In the genomic region with DNA sequence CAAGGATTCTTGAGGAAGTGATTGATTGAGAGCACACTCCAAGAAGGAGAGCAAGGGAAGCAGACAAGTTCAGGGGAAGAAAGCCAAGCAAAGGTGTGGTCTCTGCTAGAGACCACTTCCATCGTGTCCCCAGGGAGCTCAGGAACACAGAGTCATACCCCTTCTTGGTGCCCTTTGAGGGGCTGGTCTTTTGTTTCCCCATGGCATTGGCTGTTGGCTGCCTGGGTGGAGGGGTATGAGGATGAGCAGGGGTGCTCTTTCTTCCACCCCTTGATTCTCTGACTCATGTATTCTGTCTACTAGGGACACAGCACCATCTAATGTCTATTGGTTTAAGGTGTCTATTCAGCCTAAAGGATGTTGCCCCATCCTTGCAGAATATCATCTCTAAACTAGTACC, we compare ENCODE assay signal across 28 cellular contexts.
"Had no signal": no experiment of that assay in that cellular context is flagged by ENCODE, and none has a peak within 500 bp of the region (broad histone marks: within the 10 kb centered on the region; RNA-seq: fewer than 3 reads in every experiment).

No MANE protein-coding gene starts in this region.

- H3K27ac Mint-ChIP-seq: stimulated activated effector memory CD8-positive, alpha-beta T cell treated with anti-CD3 and anti-CD28 coated beads, Interleukin-12 subunit alpha, Interleukin-12 subunit beta, amount 100 ng/mL, for 72 hours; stimulated activated memory B cell treated with anti-CD40 and anti-IgM and Interleukin-4, amounts not matched to agents 10 μg/mL and 1 μg/mL and 100 μg/mL, for 72 hours; stimulated activated naive B cell treated with anti-CD40 and anti-IgM and Interleukin-4, amounts not matched to agents 10 μg/mL and 1 μg/mL and 100 μg/mL, for 72 hours; stimulated activated naive CD8-positive, alpha-beta T cell treated with anti-CD3 and anti-CD28 coated beads, Interleukin-15, amount 100 ng/mL, for 72 hours; stimulated activated naive CD8-positive, alpha-beta T cell treated with anti-CD3 and anti-CD28 coated beads, Interleukin-15, Interleukin-2, amounts not matched to agents 100 ng/mL and 50 ng/mL, for 24 hours; type B pancreatic cell had no signal

- H3K27me3 ChIP-seq: testis, thyroid gland, tibial artery, tibial nerve, upper lobe of left lung, uterus, vagina had no signal

- H3K4me1 ChIP-seq: stomach, suprapubic skin, testis, thyroid gland, tibial nerve, transverse colon, upper lobe of left lung, upper lobe of right lung, uterus, vagina had no signal

- H3K9me3 ChIP-seq: suprapubic skin, testis, thoracic aorta, thyroid gland, tibial artery, tibial nerve, transverse colon, upper lobe of left lung, upper lobe of right lung, uterus, vagina had no signal

- H3K27ac ChIP-seq: stomach, suprapubic skin, testis, thoracic aorta, thyroid gland, tibial artery, tibial nerve, transverse colon, upper lobe of left lung, upper lobe of right lung, uterus, vagina had no signal

- H3K4me3 Mint-ChIP-seq: stimulated activated effector memory CD8-positive, alpha-beta T cell treated with anti-CD3 and anti-CD28 coated beads, Interleukin-12 subunit alpha, Interleukin-12 subunit beta, amount 100 ng/mL, for 72 hours; stimulated activated memory B cell treated with anti-CD40 and anti-IgM and Interleukin-4, amounts not matched to agents 10 μg/mL and 1 μg/mL and 100 μg/mL, for 72 hours; stimulated activated naive B cell treated with anti-CD40 and anti-IgM and Interleukin-4, amounts not matched to agents 10 μg/mL and 1 μg/mL and 100 μg/mL, for 72 hours; stimulated activated naive CD8-positive, alpha-beta T cell treated with anti-CD3 and anti-CD28 coated beads, Interleukin-15, amount 100 ng/mL, for 72 hours; stimulated activated naive CD8-positive, alpha-beta T cell treated with anti-CD3 and anti-CD28 coated beads, Interleukin-15, Interleukin-2, amounts not matched to agents 100 ng/mL and 50 ng/mL, for 24 hours; type B pancreatic cell had no signal

- H3K4me1 Mint-ChIP-seq: stimulated activated effector memory CD8-positive, alpha-beta T cell treated with anti-CD3 and anti-CD28 coated beads, Interleukin-12 subunit alpha, Interleukin-12 subunit beta, amount 100 ng/mL, for 72 hours; stimulated activated memory B cell treated with anti-CD40 and anti-IgM and Interleukin-4, amounts not matched to agents 10 μg/mL and 1 μg/mL and 100 μg/mL, for 72 hours; stimulated activated naive B cell treated with anti-CD40 and anti-IgM and Interleukin-4, amounts not matched to agents 10 μg/mL and 1 μg/mL and 100 μg/mL, for 72 hours; stimulated activated naive CD8-positive, alpha-beta T cell treated with anti-CD3 and anti-CD28 coated beads, Interleukin-15, amount 100 ng/mL, for 72 hours had no signal

- H3K9me3 Mint-ChIP-seq: stimulated activated naive CD8-positive, alpha-beta T cell treated with anti-CD3 and anti-CD28 coated beads, Interleukin-15, Interleukin-2, amounts not matched to agents 100 ng/mL and 50 ng/mL, for 24 hours; type B pancreatic cell had no signal

- H3K36me3 Mint-ChIP-seq: stimulated activated effector memory CD8-positive, alpha-beta T cell treated with anti-CD3 and anti-CD28 coated beads, Interleukin-12 subunit alpha, Interleukin-12 subunit beta, amount 100 ng/mL, for 72 hours; stimulated activated memory B cell treated with anti-CD40 and anti-IgM and Interleukin-4, amounts not matched to agents 10 μg/mL and 1 μg/mL and 100 μg/mL, for 72 hours; stimulated activated naive B cell treated with anti-CD40 and anti-IgM and Interleukin-4, amounts not matched to agents 10 μg/mL and 1 μg/mL and 100 μg/mL, for 72 hours; type B pancreatic cell had no signal

- H3K4me3 ChIP-seq: stomach, suprapubic skin, testis, thoracic aorta, thyroid gland, tibial artery, tibial nerve, transverse colon, upper lobe of left lung, upper lobe of right lung, uterus, vagina had no signal

- DNase-seq: stimulated activated CD4-positive, alpha-beta T cell treated with anti-CD3 and anti-CD28 coated beads, Interleukin-2, amount 100 ng/mL, for 48 hours; stimulated activated CD4-positive, alpha-beta T cell treated with anti-CD3 and anti-CD28 coated beads, Interleukin-4, amount 100 ng/mL, for 1 hour; stimulated activated CD4-positive, alpha-beta T cell treated with anti-CD3 and anti-CD28 coated beads, Interleukin-4, amount 100 ng/mL, for 24 hours; stimulated activated CD4-positive, alpha-beta T cell treated with anti-CD3 and anti-CD28 coated beads, Interleukin-4, amount 100 ng/mL, for 4 hours; stimulated activated CD8-positive, alpha-beta memory T cell treated with anti-CD3 and anti-CD28 coated beads, Interleukin-4, amount 100 ng/mL, for 48 hours; stimulated activated naive B cell treated with anti-CD40 and anti-IgM and Interleukin-4, amounts not matched to agents 10 μg/mL and 1 μg/mL and 100 μg/mL, for 72 hours; stimulated activated naive CD4-positive, alpha-beta T cell; stimulated activated naive CD4-positive, alpha-beta T cell treated with Interleukin-2 at 50 U/mL for 16 hours; stimulated activated naive CD8-positive, alpha-beta T cell treated with anti-CD3 and anti-CD28 coated beads, Interleukin-15, amount 100 ng/mL, for 72 hours; stimulated activated naive CD8-positive, alpha-beta T cell treated with anti-CD3 and anti-CD28 coated beads, Interleukin-15, Interleukin-2, amounts not matched to agents 100 U/mL and 50 U/mL, for 24 hours; stomach; substantia nigra; testis; thyroid gland; tibial artery; transverse colon; trophoblast cell; upper lobe of left lung; upper lobe of right lung; uterus had no signal

- H3K36me3 ChIP-seq: stomach, suprapubic skin, thoracic aorta, thyroid gland, tibial artery, tibial nerve, transverse colon, upper lobe of left lung, upper lobe of right lung, uterus, vagina had no signal
